Comparison of ENCODE assay signal across 11 cellular contexts in the genomic region with DNA sequence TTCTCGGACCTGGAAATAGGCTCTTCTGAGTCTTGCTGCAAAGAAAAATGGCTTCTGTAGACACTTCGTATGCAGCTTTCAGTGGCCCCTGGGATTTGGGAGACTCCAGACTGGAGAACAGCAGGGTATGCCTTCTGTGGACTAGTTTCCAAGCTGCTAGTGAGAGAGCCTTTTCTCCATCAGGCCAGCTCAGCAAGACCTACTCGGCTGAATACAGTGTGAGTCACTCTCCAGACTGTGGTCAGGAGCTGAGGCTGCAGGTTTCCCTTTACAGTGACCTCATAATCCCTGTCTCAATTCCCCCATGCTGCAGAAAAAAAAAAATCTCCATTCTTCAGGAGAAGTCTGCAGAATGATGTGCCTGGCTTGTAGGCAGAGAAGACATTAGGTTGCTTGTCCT.
A peak's percentile ranks its signal among the peaks of the same experiment; 100 is the strongest.
DNase-seq lines count a peak whose midpoint lies in the region; ATAC-seq, FAIRE-seq and TF ChIP-seq lines count a peak whose summit lies in the region.
"Had no signal": no experiment of that assay in that cellular context is flagged by ENCODE, and none has a peak within 500 bp of the region (broad histone marks: within the 10 kb centered on the region; RNA-seq: fewer than 3 reads in every experiment).

No MANE protein-coding gene starts in this region.

- no peaks in the 10 kb centered on the region for H3K4me1 ChIP-seq in Panc1 (ENCODE audit: control insufficient read depth, insufficient read depth, low read length)
- no peaks in the 10 kb centered on the region for H3K4me1 ChIP-seq in colonic mucosa
- peaks cover 29% of the 10 kb centered on the region for H3K4me1 ChIP-seq in CD4-positive, alpha-beta memory T cell (ENCODE audit: insufficient read depth, low read length)
- no peaks in the 10 kb centered on the region for H3K4me1 ChIP-seq in small intestine (ENCODE audit: control insufficient read depth in 2 of 2, insufficient read depth in 1 of 2, low read depth in 1 of 2, low read length in 1 of 2)

- no peaks in the 10 kb centered on the region for H3K9me3 Mint-ChIP-seq in stimulated activated naive B cell treated with anti-CD40 and anti-IgM and Interleukin-4, amounts not matched to agents 10 μg/mL and 1 μg/mL and 100 μg/mL, for 72 hours
- H3K9me3 Mint-ChIP-seq in CD4-positive, alpha-beta memory T cell, result no peaks in the 10 kb centered on the region

- ATAC-seq in left ventricle myocardium superior (peak; percentile 27), Right ventricle myocardium inferior (no peak), Panc1 (peak; percentile 73; the same call in 1 of the 2 replicates)
- ATAC-seq in stimulated activated naive B cell treated with anti-CD40 and anti-IgM and Interleukin-4, amounts not matched to agents 10 μg/mL and 1 μg/mL and 100 μg/mL, for 72 hours (replicated peaks), result peak; percentile 55 to 78

- peaks cover 24 to 25% of the 10 kb centered on the region in 2 donors for H3K27me3 Mint-ChIP-seq in stimulated activated naive B cell treated with anti-CD40 and anti-IgM and Interleukin-4, amounts not matched to agents 10 μg/mL and 1 μg/mL and 100 μg/mL, for 72 hours
- H3K27me3 Mint-ChIP-seq in CD4-positive, alpha-beta memory T cell, result peaks cover 0 to 3% of the 10 kb centered on the region in 2 donors
- H3K27me3 Mint-ChIP-seq: activated naive CD8-positive, alpha-beta T cell had no signal

- intact Hi-C loops in left ventricle myocardium superior (cut with micrococcal nuclease) (no loop called here), Right ventricle myocardium inferior (cut with DNase I) (no loop called here), Panc1 (cut with micrococcal nuclease; ENCODE audit: unreplicated experiment) (no loop called here), colonic mucosa (cut with DNase I) (no loop called here)
- intact Hi-C loops in CD4-positive, alpha-beta memory T cell (cut with micrococcal nuclease), result no loop called here

- H3K27me3 ChIP-seq in Panc1 (ENCODE audit: control insufficient read depth, insufficient read depth, low read length), result no peaks in the 10 kb centered on the region
- H3K27me3 ChIP-seq in colonic mucosa, result no peaks in the 10 kb centered on the region
- H3K27me3 ChIP-seq in CD4-positive, alpha-beta memory T cell (ENCODE audit: insufficient read depth, low read length), result no peaks in the 10 kb centered on the region
- no peaks in the 10 kb centered on the region for H3K27me3 ChIP-seq in small intestine (ENCODE audit: control insufficient read depth in 2 of 2, insufficient read depth in 2 of 2, low read length in 2 of 2)

- no peak overlapping the region for H3K27ac Mint-ChIP-seq in stimulated activated naive B cell treated with anti-CD40 and anti-IgM and Interleukin-4, amounts not matched to agents 10 μg/mL and 1 μg/mL and 100 μg/mL, for 72 hours
- H3K27ac Mint-ChIP-seq in CD4-positive, alpha-beta memory T cell, result no peak overlapping the region
- H3K27ac Mint-ChIP-seq: activated naive CD8-positive, alpha-beta T cell had no signal

- in situ Hi-C loops in Panc1 (cut with HindIII; ENCODE audit: low pct_unique_long_range_greater_than_20kb, low sequenced_read_pairs), result no loop called here

- no peaks in the 10 kb centered on the region for H3K36me3 Mint-ChIP-seq in stimulated activated naive B cell treated with anti-CD40 and anti-IgM and Interleukin-4, amounts not matched to agents 10 μg/mL and 1 μg/mL and 100 μg/mL, for 72 hours
- H3K36me3 Mint-ChIP-seq in CD4-positive, alpha-beta memory T cell, result no peaks in the 10 kb centered on the region
- H3K36me3 Mint-ChIP-seq: activated naive CD8-positive, alpha-beta T cell had no signal

- FAIRE-seq in small intestine (lab: Jason Lieb, UNC), result no peak

- no peak for TF ChIP-seq CTCF in Panc1 (IDR thresholded peaks at IDR 0.05)
- no peak for TF ChIP-seq CTCF in epithelial cell of esophagus (IDR thresholded peaks at IDR 0.05; ENCODE audit: insufficient read depth, low read depth, low read length, missing control alignments)
- no peak for TF ChIP-seq CTCF in colonic mucosa (IDR thresholded peaks at IDR 0.05)

- no peaks in the 10 kb centered on the region for H3K36me3 ChIP-seq in Panc1 (ENCODE audit: control insufficient read depth, insufficient read depth, low read length)
- H3K36me3 ChIP-seq in colonic mucosa, result no peaks in the 10 kb centered on the region
- no peaks in the 10 kb centered on the region for H3K36me3 ChIP-seq in CD4-positive, alpha-beta memory T cell (ENCODE audit: insufficient read depth, low read length)
- H3K36me3 ChIP-seq in small intestine (ENCODE audit: control insufficient read depth in 2 of 2, insufficient read depth in 2 of 2, low read length in 2 of 2), result no peaks in the 10 kb centered on the region

- no peak overlapping the region for H3K4me3 Mint-ChIP-seq in stimulated activated naive B cell treated with anti-CD40 and anti-IgM and Interleukin-4, amounts not matched to agents 10 μg/mL and 1 μg/mL and 100 μg/mL, for 72 hours
- no peak overlapping the region for H3K4me3 Mint-ChIP-seq in CD4-positive, alpha-beta memory T cell
- H3K4me3 Mint-ChIP-seq: activated naive CD8-positive, alpha-beta T cell had no signal

- POLR2A ChIA-PET in Panc1 (lab: Charles Lee), result no interaction called here
- POLR2A ChIA-PET in CD4-positive, alpha-beta memory T cell (lab: Charles Lee; ENCODE audit: partially characterized antibody), result interaction anchor here (1.2 to 1.5 kb wide), 4 partner anchors 78 to 102 kb away, joined by 3 to 4 read pairs (median 3); a partner anchor contains a TSS

- no TSS peak for BruUV-seq in Panc1 (replicated peaks; lab: Mats Ljungman, UMichigan)

- CTCF ChIA-PET in Panc1 (lab: Charles Lee), result interaction anchor here (0.7 kb wide), 1 partner anchor 98 kb away, joined by 8 read pairs; no protein-coding TSS in a partner anchor
- CTCF ChIA-PET in CD4-positive, alpha-beta memory T cell (lab: Charles Lee; ENCODE audit: partially characterized antibody), result interaction anchor here (1.0 to 14.3 kb wide), 5 partner anchors 8 to 327 kb away, joined by 3 to 233 read pairs (median 9); a partner anchor contains a TSS

- H3K27ac ChIP-seq in Panc1 (ENCODE audit: low read length) (no peak overlapping the region), colonic mucosa (no peak overlapping the region), small intestine (ENCODE audit: low read depth in 1 of 2, low read length in 1 of 2) (no peak overlapping the region)
- no peak overlapping the region for H3K27ac ChIP-seq in CD4-positive, alpha-beta memory T cell (ENCODE audit: low read depth, low read length)

- no peak overlapping the region for H3K9ac ChIP-seq in colonic mucosa (ENCODE audit: low read depth in 2 of 2, low read length in 2 of 2)

- peaks cover 3 to 5% of the 10 kb centered on the region in 2 donors for H3K4me1 Mint-ChIP-seq in stimulated activated naive B cell treated with anti-CD40 and anti-IgM and Interleukin-4, amounts not matched to agents 10 μg/mL and 1 μg/mL and 100 μg/mL, for 72 hours
- peaks cover 21 to 39% (median 25%) of the 10 kb centered on the region in 4 donors for H3K4me1 Mint-ChIP-seq in CD4-positive, alpha-beta memory T cell

- H3K4me3 ChIP-seq in Panc1 (ENCODE audit: low read depth in 2 of 2, low read length in 2 of 2) (no peak overlapping the region), epithelial cell of esophagus (ENCODE audit: low read length) (no peak overlapping the region), colonic mucosa (no peak overlapping the region), small intestine (ENCODE audit: low read depth in 1 of 2, low read length in 2 of 2) (no peak overlapping the region)
- H3K4me3 ChIP-seq in CD4-positive, alpha-beta memory T cell (ENCODE audit: low read length in 2 of 2), result no peak overlapping the region

- DNase-seq in left ventricle myocardium superior (no peak), Right ventricle myocardium inferior (ENCODE audit: missing footprints) (no peak), Panc1 (ENCODE audit: low read depth, low spot score) (no peak), epithelial cell of esophagus (ENCODE audit: low read depth) (peak; percentile 78), colonic mucosa (no peak), small intestine (no peak)
- no peak for DNase-seq in stimulated activated naive B cell treated with anti-CD40 and anti-IgM and Interleukin-4, amounts not matched to agents 10 μg/mL and 1 μg/mL and 100 μg/mL, for 72 hours
- DNase-seq in CD4-positive, alpha-beta memory T cell, result no peak
- DNase-seq: GF-D8, NCI-H345 had no signal

- 74 to 83% (median 74%) methylated on average over 3 of the region's 3 CpGs for whole genome bisulfite sequencing in small intestine, 3 donors

- H3K9me3 ChIP-seq in Panc1 (ENCODE audit: control insufficient read depth, insufficient read depth, low read depth, low read length) (no peaks in the 10 kb centered on the region), colonic mucosa (no peaks in the 10 kb centered on the region), small intestine (ENCODE audit: control insufficient read depth, low read depth) (no peaks in the 10 kb centered on the region)
- H3K9me3 ChIP-seq in CD4-positive, alpha-beta memory T cell (ENCODE audit: control insufficient read depth in 1 of 2, low read length in 2 of 2), result no peaks in the 10 kb centered on the region
